In genomic region chr11:63282579-63282978, GRCh38 we compare ENCODE assay signal across 31 cellular contexts. TPM values are rescaled to one million over a fixed set of nuclear protein-coding genes. Genes with fewer than 3 reads are reported as not detected.
"Had no signal": no experiment of that assay in that cellular context is flagged by ENCODE, and none has a peak within 500 bp of the region (broad histone marks: within the 10 kb centered on the region; RNA-seq: fewer than 3 reads in every experiment).

No MANE protein-coding gene starts in this region.

- H3K27me3 ChIP-seq: colonic mucosa had no signal

- FAIRE-seq: endometrium, islet of Langerhans, keratinocyte had no signal

- H3K4me3 ChIP-seq: colonic mucosa, esophagus squamous epithelium, gastrocnemius medialis, heart right ventricle, left ventricle myocardium inferior, lower lobe of right lung had no signal

- DNase-seq: colonic mucosa; cortex of kidney; effector CD8-positive, alpha-beta T cell; effector memory CD8-positive, alpha-beta T cell; endodermal cell; erythroblast; esophagus squamous epithelium; foreskin fibroblast; foreskin melanocyte; gastrocnemius medialis; glutamatergic neuron; head of caudate nucleus; heart right ventricle; hippocampal formation; left cardiac atrium; left ventricle myocardium inferior; lower lobe of right lung; mammary epithelial cell; mesendoderm; midbrain had no signal

- H3K4me1 ChIP-seq: colonic mucosa, esophagus squamous epithelium, gastrocnemius medialis, heart right ventricle, left ventricle myocardium inferior, lower lobe of right lung had no signal

- H3K27ac ChIP-seq: colonic mucosa, epithelial cell of prostate, esophagus squamous epithelium, gastrocnemius medialis, heart right ventricle, left ventricle myocardium inferior, lower lobe of right lung had no signal

- H3K9me3 ChIP-seq: colonic mucosa, esophagus squamous epithelium, gastrocnemius medialis, lower lobe of right lung had no signal

- H3K36me3 ChIP-seq: colonic mucosa, esophagus squamous epithelium, gastrocnemius medialis, heart right ventricle, left ventricle myocardium inferior, lower lobe of right lung had no signal

- ATAC-seq: effector memory CD8-positive, alpha-beta T cell; esophagus mucosa; gastrocnemius medialis; heart right ventricle; left cardiac atrium; lower lobe of right lung had no signal

RNA-seq across cellular contexts. Expression of gene SLC22A25, which starts 39.2 kb away (rescaled TPM):
- total RNA-seq: chondrocyte, colonic mucosa, dermis microvascular lymphatic vessel endothelial cell, esophagus mucosa, glomerular endothelial cell, heart right ventricle, kidney epithelial cell, left ventricle myocardium inferior, lower leg skin, lower lobe of right lung, mammary epithelial cell, mononuclear cell had no signal
- polyA plus RNA-seq: heart right ventricle, keratinocyte, mammary epithelial cell had no signal
